ENCODE assay signal across 32 cellular contexts in the genomic region with DNA sequence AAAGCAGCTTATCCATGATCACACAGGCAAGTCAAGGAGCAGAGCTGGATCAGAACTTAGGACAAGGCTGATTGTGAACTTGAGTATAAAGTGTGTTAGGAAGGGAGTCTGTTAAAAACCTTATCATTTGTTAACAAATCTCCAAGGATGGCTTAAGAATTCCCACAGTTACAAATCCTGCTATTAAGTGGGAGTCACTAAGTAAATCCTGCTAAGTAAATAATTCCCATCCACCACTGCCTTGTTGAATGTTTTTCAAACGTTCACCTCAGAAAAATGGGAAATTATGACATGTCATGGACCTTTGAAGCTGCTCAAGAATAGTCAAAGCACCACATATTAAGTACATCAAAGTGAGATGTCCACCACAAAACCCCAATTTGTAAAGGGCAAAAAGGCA.
"Had no signal": no experiment of that assay in that cellular context is flagged by ENCODE, and none has a peak within 500 bp of the region (broad histone marks: within the 10 kb centered on the region; RNA-seq: fewer than 3 reads in every experiment).

No MANE protein-coding gene starts in this region.

- DNase-seq: activated effector memory CD4-positive, alpha-beta T cell treated with anti-CD3 and anti-CD28 coated beads, Interleukin-2, amount 50 U/mL, for 16 hours; activated effector memory CD4-positive, alpha-beta T cell treated with Interleukin-2 at 50 U/mL for 16 hours; activated gamma-delta T cell; activated gamma-delta T cell treated with Interleukin-2 at 50 U/mL for 16 hours; activated naive CD4-positive, alpha-beta T cell; activated naive CD4-positive, alpha-beta T cell treated with anti-CD3 and anti-CD28 coated beads for 36 hours; activated naive CD4-positive, alpha-beta T cell treated with anti-CD3 and anti-CD28 coated beads, Interleukin-2, amount 10 ng/mL, durations not matched to agents 7 days and 5 days; activated naive CD4-positive, alpha-beta T cell treated with anti-CD3 and anti-CD28 coated beads, Interleukin-2, amount 50 U/mL, for 16 hours; activated naive CD4-positive, alpha-beta T cell treated with Interleukin-2 at 50 U/mL for 16 hours; activated naive CD8-positive, alpha-beta T cell treated with anti-CD3 and anti-CD28 coated beads for 36 hours; activated naive CD8-positive, alpha-beta T cell treated with anti-CD3 and anti-CD28 coated beads, Interleukin-2, amount 10 ng/mL, durations not matched to agents 7 days and 5 days; activated naive CD8-positive, alpha-beta T cell treated with anti-CD3 and anti-CD28 coated beads, Interleukin-2, amount 50 U/mL, for 24 hours; activated T-cell treated with anti-CD3 and anti-CD28 coated beads, Interleukin-2, amount 50 U/mL, for 24 hours; activated T-cell treated with anti-CD3 and anti-CD28 coated beads, Interleukin-2, amount 50 U/mL, for 4 hours; activated T-cell treated with anti-CD3 and anti-CD28 coated beads, Interleukin-2, amount 50 U/mL, for 48 hours; activated T-cell treated with anti-CD3 and anti-CD28 coated beads, Interleukin-2, amount 50 U/mL, for 72 hours; adrenal gland; amniotic stem cell; amygdala; anterior cingulate cortex; aorta; body of pancreas; brain microvascular endothelial cell; central memory CD4-positive, alpha-beta T cell; cerebellar nuclear complex had no signal

- ATAC-seq: activated naive CD4-positive, alpha-beta T cell treated with anti-CD3 and anti-CD28 coated beads, Interleukin-2, amount 50 U/mL, for 72 hours; activated naive CD8-positive, alpha-beta T cell treated with anti-CD3 and anti-CD28 coated beads, Interleukin-2, amount 50 U/mL, for 24 hours; activated T-cell treated with anti-CD3 and anti-CD28 coated beads, Interleukin-2, amount 50 U/mL, for 4 hours; activated T-cell treated with anti-CD3 and anti-CD28 coated beads, Interleukin-2, amount 50 U/mL, for 72 hours; activated T-helper 17 cell treated with anti-CD3 and anti-CD28 coated beads, Interleukin-2, amount 50 U/mL, for 72 hours; body of pancreas had no signal

- H3K27me3 ChIP-seq: adrenal gland, ascending aorta, body of pancreas, brain microvascular endothelial cell, breast epithelium, cardiac muscle cell had no signal

- H3K36me3 ChIP-seq: adrenal gland, ascending aorta, brain microvascular endothelial cell, breast epithelium, cardiac muscle cell had no signal

- H3K4me1 ChIP-seq: ascending aorta, body of pancreas, breast epithelium had no signal

- H3K27ac ChIP-seq: adrenal gland, ascending aorta, body of pancreas, brain microvascular endothelial cell, breast epithelium, cardiac muscle cell had no signal

- H3K4me3 ChIP-seq: adrenal gland, ascending aorta, body of pancreas, breast epithelium, cardiac muscle cell had no signal

- H3K9me3 ChIP-seq: adrenal gland, body of pancreas, breast epithelium had no signal

- FAIRE-seq: astrocyte, bronchial epithelial cell had no signal
